9 cellular contexts compared by ENCODE assay signal in genomic region chr17:58337126-58337599, GRCh38. TPM values are rescaled to one million over a fixed set of nuclear protein-coding genes. Genes with fewer than 3 reads are reported as not detected.
DNase-seq lines count a peak whose midpoint lies in the region; ATAC-seq, FAIRE-seq and TF ChIP-seq lines count a peak whose summit lies in the region.
"Had no signal": no experiment of that assay in that cellular context is flagged by ENCODE, and none has a peak within 500 bp of the region (broad histone marks: within the 10 kb centered on the region; RNA-seq: fewer than 3 reads in every experiment).

No MANE protein-coding gene starts in this region.

- H3K36me3 Mint-ChIP-seq in endothelial cell (ENCODE audit: low read depth, unreplicated experiment): no peaks in the 10 kb centered on the region

- WGBS in spleen, 5 donors: 12 to 20% (median 18%) methylated on average over 7 of the region's 7 CpGs

- no peak for FAIRE-seq in GM12892 (lab: Jason Lieb, UNC)

- H3K4me1 Mint-ChIP-seq in endothelial cell (ENCODE audit: unreplicated experiment): peaks cover 40% of the 10 kb centered on the region

- H3K4me3 Mint-ChIP-seq in endothelial cell (ENCODE audit: unreplicated experiment): no peak overlapping the region

- intact Hi-C loops in spleen (cut with DNase I; ENCODE audit: low total_unique reads): no loop called here
- intact Hi-C loops in head of caudate nucleus (cut with DNase I): no loop called here

- peak overlapping the region; percentile 45 for H3K27ac Mint-ChIP-seq in endothelial cell (ENCODE audit: unreplicated experiment)

- H3K9me3 Mint-ChIP-seq in endothelial cell (ENCODE audit: unreplicated experiment): no peaks in the 10 kb centered on the region

- ATAC-seq in GM18511 (IDR thresholded peaks at IDR 0.05; ENCODE audit: unreplicated experiment) (no peak), GM18498 (IDR thresholded peaks at IDR 0.05; ENCODE audit: unreplicated experiment) (no peak), GM21576 (IDR thresholded peaks at IDR 0.05; ENCODE audit: unreplicated experiment) (no peak)

- DNase-seq in GM12892 (ENCODE audit: insufficient read length) (peak; percentile 19), T-helper 22 cell (ENCODE audit: low read depth) (peak; percentile 34), endothelial cell (ENCODE audit: low spot score) (no peak), spleen (peak; percentile 90), head of caudate nucleus (no peak)

- no peaks in the 10 kb centered on the region for H3K36me3 ChIP-seq in spleen
- H3K36me3 ChIP-seq: HAP-1 had no signal

- H3K4me1 ChIP-seq in spleen: peaks cover 41 to 97% (median 89%) of the 10 kb centered on the region in 6 donors
- H3K4me1 ChIP-seq: HAP-1 had no signal

- no peaks in the 10 kb centered on the region for H3K27me3 ChIP-seq in spleen (replicated peaks in 1 of 7)

- H3K4me3 ChIP-seq in spleen: peak overlapping the region in 7 of 8 donors; percentile 27 to 100 (median 90)
- H3K4me3 ChIP-seq: HAP-1 had no signal

- peak overlapping the region; percentile 97 to 100 (median 99) for H3K27ac ChIP-seq in spleen

- no peak for TF ChIP-seq CTCF in endothelial cell (IDR thresholded peaks at IDR 0.05; ENCODE audit: unreplicated experiment)
- no peak for TF ChIP-seq CTCF in spleen (IDR thresholded peaks at IDR 0.05 in 8 of 11, conservative IDR thresholded peaks at IDR 0.05 in 3 of 11)

- TF ChIP-seq POLR2A in GM12892 (IDR thresholded peaks at IDR 0.05; ENCODE audit: low read depth, low read length): no peak; the same call in 1 of the 2 replicates
- no peak for TF ChIP-seq POLR2A in spleen (IDR thresholded peaks at IDR 0.05)

- H3K27me3 Mint-ChIP-seq in endothelial cell (ENCODE audit: unreplicated experiment): peaks cover 9% of the 10 kb centered on the region

- no peaks in the 10 kb centered on the region for H3K9me3 ChIP-seq in spleen
- H3K9me3 ChIP-seq: HAP-1 had no signal

RNA-seq across cellular contexts. Expression of gene TSPOAP1, which starts 8.6 kb away (rescaled TPM):
- 5.0 TPM for polyA plus RNA-seq in GM12892 (2012; ENCODE audit: missing spikeins)
- 1.3 TPM for total RNA-seq in endothelial cell (ENCODE audit: unreplicated experiment)
- total RNA-seq in spleen: 10 to 100 TPM; 14.1 to 31.8 (median 18.5) TPM
- polyA plus RNA-seq in spleen: 10 to 100 TPM; 11.5 to 26.5 (median 24.3) TPM

RNA-seq across cellular contexts. Expression of gene SUPT4H1, which starts 14.8 kb away (rescaled TPM):
- 94.9 TPM for polyA plus RNA-seq in GM12892 (2012; ENCODE audit: missing spikeins)
- 150 TPM for total RNA-seq in endothelial cell (ENCODE audit: unreplicated experiment)
- 10 to 100 TPM; 37.8 to 80.5 (median 64.0) TPM for total RNA-seq in spleen
- polyA plus RNA-seq in spleen: 100 to 1,000 TPM in 2 of 3 donors, 10 to 100 TPM in 1; 77.0 to 106 (median 104) TPM

RNA-seq across cellular contexts. Expression of gene MPO, which starts 56.4 kb away (rescaled TPM):
- not detected for polyA plus RNA-seq in GM12892 (2012; ENCODE audit: missing spikeins)
- not detected for total RNA-seq in endothelial cell (ENCODE audit: unreplicated experiment)
- 10 to 100 TPM in 5 of 7 donors, 1 to 10 TPM in 2; 5.8 to 75.7 (median 15.2) TPM for total RNA-seq in spleen
- 1 to 10 TPM in 2 of 3 donors, under 1 TPM in 1; 0.52 to 2.2 (median 2.0) TPM for polyA plus RNA-seq in spleen

Comparison
In these comparisons a context has a peak if more than half of its experiments do, and no peak if none do; other contexts are left out.
1. DNase-seq: peak in GM12892 (single experiment), T-helper 22 cell (single experiment) and spleen (single experiment); none in endothelial cell (single experiment) and head of caudate nucleus (0 of 42).